Comparison of ENCODE assay signal across 12 cellular contexts in the genomic region with DNA sequence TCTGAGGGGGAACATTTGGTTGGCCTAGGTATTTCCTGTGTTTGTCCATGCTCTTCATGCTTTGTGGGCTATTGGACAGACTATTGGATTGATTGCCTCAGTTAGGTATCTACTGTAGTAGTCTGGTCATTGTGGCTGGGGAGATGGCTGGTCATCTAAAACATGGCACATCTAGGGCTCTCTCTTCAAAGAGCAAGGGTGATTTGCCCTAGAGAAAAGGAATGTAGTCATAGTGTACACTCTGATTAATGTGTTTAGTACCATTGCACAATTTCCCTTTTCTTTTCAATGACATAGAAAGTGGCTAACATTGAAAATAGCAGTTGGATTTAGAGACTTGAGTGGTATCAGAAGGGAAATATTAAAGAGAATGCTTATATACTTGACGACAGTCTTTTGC.
"Had no signal": no experiment of that assay in that cellular context is flagged by ENCODE, and none has a peak within 500 bp of the region (broad histone marks: within the 10 kb centered on the region; RNA-seq: fewer than 3 reads in every experiment).

No MANE protein-coding gene starts in this region.

- H3K4me3 ChIP-seq: skin epidermis, uterus had no signal

- DNase-seq: activated CD4-positive, alpha-beta T cell treated with anti-CD3 and anti-CD28 coated beads, Interleukin-2, amount 10 ng/mL, durations not matched to agents 24 days and 14 days; activated CD8-positive, alpha-beta memory T cell treated with anti-CD3 and anti-CD28 coated beads for 24 hours; activated naive CD4-positive, alpha-beta T cell treated with anti-CD3 and anti-CD28 coated beads, Interleukin-2, amount 10 ng/mL, durations not matched to agents 7 days and 5 days; cerebellar nuclear complex; dermis blood vessel endothelial cell; endodermal cell; glutamatergic neuron; left cardiac atrium; naive thymus-derived CD4-positive, alpha-beta T cell; T1000; uterus had no signal
